In genomic region chr5:149273237-149273636, GRCh38 we compare ENCODE assay signal across 16 cellular contexts. TPM values are rescaled to one million over a fixed set of nuclear protein-coding genes. Genes with fewer than 3 reads are reported as not detected.
DNase-seq lines count a peak whose midpoint lies in the region; ATAC-seq and TF ChIP-seq lines count a peak whose summit lies in the region.
"Had no signal": no experiment of that assay in that cellular context is flagged by ENCODE, and none has a peak within 500 bp of the region (broad histone marks: within the 10 kb centered on the region; RNA-seq: fewer than 3 reads in every experiment).

No MANE protein-coding gene starts in this region.

- peaks cover 6% of the 10 kb centered on the region for H3K4me1 Mint-ChIP-seq in activated T-cell treated with anti-CD3 and anti-CD28 coated beads, Interleukin-2, amount 50 U/mL, for 4 hours (ENCODE audit: low read depth)
- peaks cover 25% of the 10 kb centered on the region for H3K4me1 Mint-ChIP-seq in endodermal cell
- H3K4me1 Mint-ChIP-seq in immature natural killer cell: peaks cover 6 to 7% of the 10 kb centered on the region in 2 donors

- no peak overlapping the region for H3K27ac Mint-ChIP-seq in endodermal cell
- no peak overlapping the region for H3K27ac Mint-ChIP-seq in immature natural killer cell
- H3K27ac Mint-ChIP-seq: activated CD4-positive, alpha-beta memory T cell treated with anti-CD3 and anti-CD28 coated beads, Interleukin-2, amount 10 ng/mL, durations not matched to agents 7 days and 5 days; activated T-helper 2 cell treated with anti-CD3 and anti-CD28 coated beads, Interferon-gamma antibody, Interleukin-2, Interleukin-4, amounts not matched to agents 10 μg/mL and 5 μg/mL and 100 μg/mL, durations not matched to agents 14 hours and 24 hours and 36 hours; CD4-positive, alpha-beta memory T cell; dendritic cell treated with granulocyte-macrophage colony-stimulating factor and Interleukin-4, amounts not matched to agents 40 ng/mL and 50 ng/mL, for 4 days had no signal

- H3K36me3 ChIP-seq in endodermal cell (ENCODE audit: control insufficient read depth, insufficient read depth, low read length) (no peaks in the 10 kb centered on the region), mesodermal cell (ENCODE audit: control insufficient read depth, insufficient read depth, low read length) (no peaks in the 10 kb centered on the region), upper lobe of left lung (no peaks in the 10 kb centered on the region)

- TF ChIP-seq CTCF in endodermal cell (conservative IDR thresholded peaks at IDR 0.05) (no peak), upper lobe of left lung (IDR thresholded peaks at IDR 0.05) (no peak)

- peak overlapping the region; percentile 9 for H3K4me3 Mint-ChIP-seq in activated T-cell treated with anti-CD3 and anti-CD28 coated beads, Interleukin-2, amount 50 U/mL, for 4 hours
- peak overlapping the region; percentile 69 for H3K4me3 Mint-ChIP-seq in endodermal cell
- H3K4me3 Mint-ChIP-seq in immature natural killer cell: no peak overlapping the region
- H3K4me3 Mint-ChIP-seq: activated CD4-positive, alpha-beta memory T cell treated with anti-CD3 and anti-CD28 coated beads, Interleukin-2, amount 10 ng/mL, durations not matched to agents 7 days and 5 days; dendritic cell treated with granulocyte-macrophage colony-stimulating factor and Interleukin-4, amounts not matched to agents 40 ng/mL and 50 ng/mL, for 4 days had no signal

- H3K4me1 ChIP-seq in endodermal cell (ENCODE audit: control insufficient read depth, insufficient read depth, low read length) (peaks cover 9% of the 10 kb centered on the region), mesodermal cell (ENCODE audit: control insufficient read depth, insufficient read depth, low read length, poor library complexity, severe bottlenecking) (peaks cover 13% of the 10 kb centered on the region), upper lobe of left lung (peaks cover 6 to 33% (median 20%) of the 10 kb centered on the region in 4 donors)

- peaks cover 49% of the 10 kb centered on the region for H3K27me3 Mint-ChIP-seq in activated T-cell treated with anti-CD3 and anti-CD28 coated beads, Interleukin-2, amount 50 U/mL, for 4 hours (ENCODE audit: low read depth)
- H3K27me3 Mint-ChIP-seq in endodermal cell (ENCODE audit: insufficient read depth): peaks cover 79% of the 10 kb centered on the region
- peaks cover 9 to 29% (median 10%) of the 10 kb centered on the region in 3 donors for H3K27me3 Mint-ChIP-seq in immature natural killer cell (ENCODE audit: low read depth in 3 of 3)

- H3K27ac ChIP-seq in endodermal cell (ENCODE audit: low read depth, low read length): no peak overlapping the region
- no peak overlapping the region for H3K27ac ChIP-seq in mesodermal cell (ENCODE audit: low read depth, low read length, severe bottlenecking)
- H3K27ac ChIP-seq in upper lobe of left lung: peak overlapping the region; percentile 84 to 89 (median 89)

- no peak overlapping the region for H3K9ac ChIP-seq in endodermal cell (ENCODE audit: extremely low read depth, low read length, poor library complexity, severe bottlenecking)

- 55 to 67% methylated on average over 1 to 4 of the region's 5 CpGs for WGBS in endodermal cell (ENCODE audit: insufficient coverage in 1 of 2, insufficient read length in 1 of 2), 2 experiments
- WGBS in mesodermal cell (ENCODE audit: insufficient coverage in 2 of 2), 2 experiments: no CpG with 5 or more reads among the region's 5 CpGs
- 56 to 78% methylated on average over 5 of the region's 5 CpGs for WGBS in upper lobe of left lung, 2 donors

- no peak for TF ChIP-seq EP300 in upper lobe of left lung (IDR thresholded peaks at IDR 0.05)

- H3K9me3 Mint-ChIP-seq in activated T-cell treated with anti-CD3 and anti-CD28 coated beads, Interleukin-2, amount 50 U/mL, for 4 hours: peaks cover 4% of the 10 kb centered on the region
- no peaks in the 10 kb centered on the region for H3K9me3 Mint-ChIP-seq in endodermal cell
- peaks cover 0 to 12% (median 2%) of the 10 kb centered on the region in 6 donors for H3K9me3 Mint-ChIP-seq in immature natural killer cell
- H3K9me3 Mint-ChIP-seq: activated CD4-positive, alpha-beta memory T cell treated with anti-CD3 and anti-CD28 coated beads, Interleukin-2, amount 10 ng/mL, durations not matched to agents 7 days and 5 days; activated T-helper 2 cell treated with anti-CD3 and anti-CD28 coated beads, Interferon-gamma antibody, Interleukin-2, Interleukin-4, amounts not matched to agents 10 μg/mL and 5 μg/mL and 100 μg/mL, durations not matched to agents 14 hours and 24 hours and 36 hours had no signal

- ATAC-seq in activated T-cell treated with anti-CD3 and anti-CD28 coated beads, Interleukin-2, amount 50 U/mL, for 4 hours: no peak
- ATAC-seq in upper lobe of left lung (ENCODE audit: low FRiP score in 2 of 2): no peak
- ATAC-seq: stimulated activated naive CD8-positive, alpha-beta T cell treated with anti-CD3 and anti-CD28 coated beads, Interleukin-15, Interleukin-2, amounts not matched to agents 100 U/mL and 50 U/mL, for 24 hours had no signal

- TF ChIP-seq POLR2A in upper lobe of left lung (IDR thresholded peaks at IDR 0.05): no peak

- no peak for DNase-seq in activated T-cell treated with anti-CD3 and anti-CD28 coated beads, Interleukin-2, amount 50 U/mL, for 4 hours
- DNase-seq in activated T-cell treated with anti-CD3 and anti-CD28 coated beads for 4 hours (no peak), endodermal cell (peak; percentile 59), upper lobe of left lung (no peak), activated gamma-delta T cell (lab: John Stamatoyannopoulos, UW) (no peak), DMS79 (lab: John Stamatoyannopoulos, UW) (no peak), immature natural killer cell (no peak)
- DNase-seq: activated CD4-positive, alpha-beta memory T cell treated with anti-CD3 and anti-CD28 coated beads, Interleukin-2, amount 10 ng/mL, durations not matched to agents 7 days and 5 days; CD4-positive, alpha-beta memory T cell; NCI-H1436 treated with DMSO at 0.1 percent for 48 hours; nucleus accumbens; OCI-M1; stimulated activated naive CD8-positive, alpha-beta T cell treated with anti-CD3 and anti-CD28 coated beads, Interleukin-15, Interleukin-2, amounts not matched to agents 100 U/mL and 50 U/mL, for 24 hours had no signal

- no peaks in the 10 kb centered on the region for H3K36me3 Mint-ChIP-seq in activated T-cell treated with anti-CD3 and anti-CD28 coated beads, Interleukin-2, amount 50 U/mL, for 4 hours (ENCODE audit: insufficient read depth)
- H3K36me3 Mint-ChIP-seq in endodermal cell (ENCODE audit: low read depth) (no peaks in the 10 kb centered on the region), immature natural killer cell (peaks cover 0 to 5% (median 3%) of the 10 kb centered on the region in 3 donors)

- H3K27me3 ChIP-seq in endodermal cell (ENCODE audit: control insufficient read depth, insufficient read depth, low read length, poor library complexity, severe bottlenecking) (peaks cover 68% of the 10 kb centered on the region), upper lobe of left lung (peaks cover 0 to 5% (median 0%) of the 10 kb centered on the region in 4 donors)

- no peaks in the 10 kb centered on the region for H3K9me3 ChIP-seq in endodermal cell (ENCODE audit: control insufficient read depth, low read length)
- H3K9me3 ChIP-seq in mesodermal cell (ENCODE audit: control insufficient read depth, low read length): no peaks in the 10 kb centered on the region
- peaks cover 0 to 8% (median 4%) of the 10 kb centered on the region in 4 donors for H3K9me3 ChIP-seq in upper lobe of left lung

- H3K4me3 ChIP-seq in endodermal cell (ENCODE audit: low read length): no peak overlapping the region
- H3K4me3 ChIP-seq in mesodermal cell (ENCODE audit: extremely low read depth, insufficient read depth, low read length, poor library complexity, severe bottlenecking): peak overlapping the region; percentile 62
- H3K4me3 ChIP-seq in upper lobe of left lung: peak overlapping the region in 3 of 4 donors; percentile 62 to 74 (median 73)

RNA-seq across cellular contexts. Expression of gene AFAP1L1, which starts 1.6 kb away (rescaled TPM):
- under 1 TPM in 2 of 3 donors, not detected in 1; 0.08 to 0.21 TPM for total RNA-seq in activated T-cell treated with anti-CD3 and anti-CD28 coated beads, Interleukin-2, amount 50 U/mL, for 4 hours
- under 1 TPM; 0.58 to 0.79 TPM for total RNA-seq in endodermal cell
- 1.4 TPM for polyA plus RNA-seq in endodermal cell (2013, experiment 1 of 2)
- 1.3 TPM for polyA plus RNA-seq in endodermal cell (2013, experiment 2 of 2)
- polyA plus RNA-seq in mesodermal cell (2013, experiment 1 of 2): 44.9 TPM
- polyA plus RNA-seq in mesodermal cell (2013, experiment 2 of 2): 32.9 TPM
- total RNA-seq in upper lobe of left lung: 10 to 100 TPM; 15.1 to 40.8 (median 26.5) TPM
- under 1 TPM in 2 of 3 donors, not detected in 1; 0.28 to 0.83 TPM for polyA plus RNA-seq in immature natural killer cell
- total RNA-seq: activated CD4-positive, alpha-beta memory T cell treated with anti-CD3 and anti-CD28 coated beads, Interleukin-2, amount 10 ng/mL, durations not matched to agents 7 days and 5 days; activated T-helper 2 cell treated with anti-CD3 and anti-CD28 coated beads, Interferon-gamma antibody, Interleukin-2, Interleukin-4, amounts not matched to agents 10 μg/mL and 5 μg/mL and 100 μg/mL, durations not matched to agents 14 hours and 24 hours and 36 hours; CD4-positive, alpha-beta memory T cell had no signal
- polyA plus RNA-seq: CD4-positive, alpha-beta memory T cell had no signal

Comparison
In these comparisons a context has a peak if more than half of its experiments do, and no peak if none do; other contexts are left out.
1. H3K4me3 Mint-ChIP-seq: peak in activated T-cell treated with anti-CD3 and anti-CD28 coated beads, Interleukin-2, amount 50 U/mL, for 4 hours (single experiment) and endodermal cell (single experiment); none in immature natural killer cell (0 of 5).
2. H3K27ac ChIP-seq: peak in upper lobe of left lung (4 of 4); none in endodermal cell (single experiment) and mesodermal cell (single experiment).
3. RNA of gene AFAP1L1, which starts 1.6 kb away (total RNA-seq): 15.1 to 40.8 TPM in upper lobe of left lung; 0.58 to 0.79 TPM in endodermal cell and 0.08 to 0.21 TPM in activated T-cell treated with anti-CD3 and anti-CD28 coated beads, Interleukin-2, amount 50 U/mL, for 4 hours; every median in the first group is over 4 times any median in the second.